In genomic region chr7:30206466-30206865, GRCh38 we compare ENCODE assay signal across 1 cellular context.
TF ChIP-seq lines count a peak whose summit lies in the region.

No MANE protein-coding gene starts in this region.

TF ChIP-seq in H1, 55 proteins besides CTCF, POLR2A, EP300 and RAD21 (continued from another document):
- TF ChIP-seq ATF3 (IDR thresholded peaks at IDR 0.05; ENCODE audit: insufficient read depth, low read depth, low read length) = no peak
TF ChIP-seq in H1: peak in this region for 1.
